25 cellular contexts compared by ENCODE assay signal in genomic region chr17:33258291-33258690, GRCh38. TPM values are rescaled to one million over a fixed set of nuclear protein-coding genes. Genes with fewer than 3 reads are reported as not detected.
"Had no signal": no experiment of that assay in that cellular context is flagged by ENCODE, and none has a peak within 500 bp of the region (broad histone marks: within the 10 kb centered on the region; RNA-seq: fewer than 3 reads in every experiment).

No MANE protein-coding gene starts in this region.

- H3K4me1 ChIP-seq: heart right ventricle, left ventricle myocardium inferior, parathyroid adenoma, psoas muscle, right atrium auricular region, right lobe of liver, tibial nerve, upper lobe of left lung had no signal

- H3K9ac ChIP-seq: parathyroid adenoma had no signal

- H3K27ac ChIP-seq: heart right ventricle, hepatocyte, left ventricle myocardium inferior, neutrophil, parathyroid adenoma, psoas muscle, right atrium auricular region, right lobe of liver, tibial nerve, upper lobe of left lung had no signal

- H3K4me2 ChIP-seq: hepatocyte, smooth muscle cell had no signal

- H3K4me3 ChIP-seq: heart right ventricle, hepatocyte, left ventricle myocardium inferior, lung, psoas muscle, right atrium auricular region, right lobe of liver, smooth muscle cell, tibial nerve, upper lobe of left lung had no signal

- H3K36me3 ChIP-seq: heart right ventricle, left ventricle myocardium inferior, neutrophil, right atrium auricular region, right lobe of liver, tibial nerve, upper lobe of left lung had no signal

- H2AFZ ChIP-seq: hepatocyte, parathyroid adenoma had no signal

- H3K9me3 ChIP-seq: heart right ventricle, left ventricle myocardium inferior, neutrophil, psoas muscle, right atrium auricular region, right lobe of liver, tibial nerve, upper lobe of left lung had no signal

- H3K27me3 ChIP-seq: right atrium auricular region, right lobe of liver, tibial nerve, upper lobe of left lung had no signal

- DNase-seq: heart right ventricle; islet precursor cell; left ventricle myocardium inferior; naive thymus-derived CD8-positive, alpha-beta T cell; occipital lobe; psoas muscle; right lobe of liver; stimulated activated CD4-positive, alpha-beta T cell treated with anti-CD3 and anti-CD28 coated beads, Interleukin-1b, Interleukin-23, amount 100 ng/mL, for 48 hours; stimulated activated CD4-positive, alpha-beta T cell treated with anti-CD3 and anti-CD28 coated beads, Interleukin-2, amount 100 ng/mL, for 48 hours; stimulated activated CD4-positive, alpha-beta T cell treated with anti-CD3 and anti-CD28 coated beads, Interleukin-4, amount 100 ng/mL, for 4 hours; stimulated activated CD8-positive, alpha-beta memory T cell treated with anti-CD3 and anti-CD28 coated beads, Interleukin-4, amount 100 ng/mL, for 48 hours; stimulated activated naive CD4-positive, alpha-beta T cell treated with Interleukin-2 at 50 U/mL for 16 hours; stimulated activated naive CD8-positive, alpha-beta T cell treated with anti-CD3 and anti-CD28 coated beads, Interleukin-15, amount 100 ng/mL, for 72 hours; substantia nigra; upper lobe of left lung had no signal

RNA-seq across cellular contexts. Expression of gene ASIC2, which starts 34.8 kb away (rescaled TPM):
- total RNA-seq: heart right ventricle; left ventricle myocardium inferior; naive thymus-derived CD8-positive, alpha-beta T cell; osteocyte; posterior vena cava; psoas muscle; skeletal muscle tissue had no signal
- polyA plus RNA-seq: heart right ventricle; naive thymus-derived CD8-positive, alpha-beta T cell had no signal
